25 cellular contexts compared by ENCODE assay signal in the genomic region with DNA sequence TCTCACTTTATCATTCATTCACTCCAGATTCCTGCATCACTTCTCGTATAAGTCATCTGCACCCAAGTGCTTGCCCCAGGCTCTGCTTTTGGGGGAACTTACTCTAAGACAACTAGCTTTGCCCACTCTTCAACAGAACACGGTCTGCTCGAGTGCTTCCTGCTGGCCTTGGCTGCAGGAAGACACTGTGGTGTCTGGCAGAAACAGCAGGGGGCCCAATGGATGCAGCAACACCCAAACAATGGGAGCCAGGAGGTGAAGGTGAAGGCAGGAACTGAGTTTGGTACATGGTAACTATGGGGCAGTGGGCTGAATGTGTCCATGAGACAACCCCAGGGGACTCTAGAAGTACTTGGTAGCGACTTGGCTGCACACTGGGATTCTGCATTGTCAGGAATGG.
DNase-seq lines count a peak whose midpoint lies in the region; ATAC-seq and TF ChIP-seq lines count a peak whose summit lies in the region.
"Had no signal": no experiment of that assay in that cellular context is flagged by ENCODE, and none has a peak within 500 bp of the region (broad histone marks: within the 10 kb centered on the region; RNA-seq: fewer than 3 reads in every experiment).

No MANE protein-coding gene starts in this region.

- peaks cover 11% of the 10 kb centered on the region for H3K4me1 ChIP-seq in PC-3 (ENCODE audit: insufficient read depth, low read length)
- H3K4me1 ChIP-seq: A549 had no signal

- H3K27ac ChIP-seq in AG04450 (ENCODE audit: low read depth, low read length), result no peak overlapping the region
- H3K27ac ChIP-seq in PC-3 (ENCODE audit: low read length), result no peak overlapping the region
- H3K27ac ChIP-seq: A549, C4-2B, KMS-11 had no signal

- H3K4me3 Mint-ChIP-seq in Calu3 (ENCODE audit: low read depth, unreplicated experiment) (no peak overlapping the region), nephron progenitor cell (no peak overlapping the region)
- H3K4me3 Mint-ChIP-seq: CD8-positive, alpha-beta T cell had no signal

- peak overlapping the region; percentile 80; the same call in 1 of the 2 replicates for H3K4me2 ChIP-seq in PC-3 (ENCODE audit: low read length)
- H3K4me2 ChIP-seq: A549, KMS-11 had no signal

- H2AFZ ChIP-seq in PC-3 (ENCODE audit: low read length), result no peak overlapping the region

- H3K9me3 Mint-ChIP-seq in Calu3 (ENCODE audit: low read depth, unreplicated experiment) (no peaks in the 10 kb centered on the region), nephron progenitor cell (no peaks in the 10 kb centered on the region)
- H3K9me3 Mint-ChIP-seq: CD8-positive, alpha-beta T cell; T-cell had no signal

- no peaks in the 10 kb centered on the region for H3K79me2 ChIP-seq in PC-3 (ENCODE audit: low read length)

- no peak overlapping the region for H3K27ac Mint-ChIP-seq in Calu3 (ENCODE audit: unreplicated experiment)
- H3K27ac Mint-ChIP-seq in nephron progenitor cell, result no peak overlapping the region
- H3K27ac Mint-ChIP-seq: CD8-positive, alpha-beta T cell; T-cell had no signal

- CTCF ChIA-PET in AG04450 (lab: Charles Lee) (interaction anchor here (0.7 to 2.2 kb wide), 4 partner anchors 9 to 112 kb away, joined by 3 to 12 read pairs (median 4); no protein-coding TSS in a partner anchor), Calu3 (lab: Charles Lee) (interaction anchor here (1.6 kb wide), 1 partner anchor 112 kb away, joined by 10 read pairs; no protein-coding TSS in a partner anchor), PC-3 (lab: Charles Lee) (interaction anchor here (0.5 to 2.3 kb wide), 2 partner anchors 112 to 513 kb away, joined by 3 to 36 read pairs; no protein-coding TSS in a partner anchor)

- H3K36me3 Mint-ChIP-seq in Calu3 (ENCODE audit: insufficient read depth, unreplicated experiment) (peaks cover 6% of the 10 kb centered on the region), nephron progenitor cell (ENCODE audit: low read depth) (no peaks in the 10 kb centered on the region)
- H3K36me3 Mint-ChIP-seq: CD8-positive, alpha-beta T cell; T-cell had no signal

- TF ChIP-seq CTCF in AG04450 (IDR thresholded peaks at IDR 0.05; ENCODE audit: low read depth, low read length) (peak; percentile 11; the same call in 1 of the 2 replicates), Calu3 (IDR thresholded peaks at IDR 0.05; ENCODE audit: unreplicated experiment) (peak; percentile 19), PC-3 (conservative IDR thresholded peaks at IDR 0.05; ENCODE audit: low read depth, low read length) (0 out of 2 replicates have a peak, but pooled peaks have one; percentile 25), nephron progenitor cell (IDR thresholded peaks at IDR 0.05) (no peak)

- no peak for DNase-seq in AG04450 (ENCODE audit: low read depth, low spot score)
- no peak for DNase-seq in Calu3
- DNase-seq in PC-3, result no peak
- peak; percentile 5 for DNase-seq in nephron progenitor cell
- DNase-seq in NCI-H2081 treated with DMSO at 0.1 percent for 48 hours (lab: John Stamatoyannopoulos, UW), result no peak
- DNase-seq in GM19238 (ENCODE audit: insufficient read length, low spot score), result no peak
- DNase-seq: Caco-2; CD8-positive, alpha-beta T cell; DMS 273 treated with DMSO at 0.1 percent for 48 hours; DND-41; H7; IMR-90; NCI-H1092; NCI-H1417 treated with DMSO at 0.1 percent for 48 hours; NCI-H1694 treated with DMSO at 0.1 percent for 48 hours; NCI-H2081; NCI-H2171; NCI-H345; NCI-H524; NCI-H748 treated with DMSO at 0.1 percent for 48 hours; T-cell had no signal

- H3F3A ChIP-seq in PC-3 (ENCODE audit: low read length, unreplicated experiment), result no peaks in the 10 kb centered on the region

- H3K4me3 ChIP-seq in AG04450 (ENCODE audit: low read depth, low read length) (no peak overlapping the region), PC-3 (ENCODE audit: low read length) (no peak overlapping the region)
- H3K4me3 ChIP-seq: A549 had no signal

- peaks cover 10% of the 10 kb centered on the region for H3K27me3 ChIP-seq in AG04450 (ENCODE audit: control insufficient read depth, insufficient read depth, low read length)
- H3K27me3 ChIP-seq in PC-3 (ENCODE audit: low read length), result peaks cover 20% of the 10 kb centered on the region; the same call in 1 of the 2 replicates

- no peak overlapping the region for H3K9ac ChIP-seq in PC-3 (ENCODE audit: low read length)
- H3K9ac ChIP-seq: KMS-11 had no signal

- no peaks in the 10 kb centered on the region for H3K9me3 ChIP-seq in AG04450 (ENCODE audit: control insufficient read depth, insufficient read depth, low read length)
- H3K9me3 ChIP-seq in PC-3 (ENCODE audit: low read length), result no peaks in the 10 kb centered on the region
- H3K9me3 ChIP-seq: A549 had no signal

- 0 out of 2 replicates have a peak, but pooled peaks have one; percentile 5 for ATAC-seq in PC-3
- ATAC-seq in HG03354 (IDR thresholded peaks at IDR 0.05; ENCODE audit: poor library complexity, severe bottlenecking, unreplicated experiment), result no peak
- ATAC-seq: CD8-positive, alpha-beta T cell; T-cell had no signal

- H3K4me1 Mint-ChIP-seq in Calu3 (ENCODE audit: low read depth, unreplicated experiment) (peaks cover 22% of the 10 kb centered on the region), nephron progenitor cell (peaks cover 13% of the 10 kb centered on the region)

- POLR2A ChIA-PET in AG04450 (lab: Yijun Ruan, JAX), result no interaction called here
- POLR2A ChIA-PET in PC-3 (lab: Charles Lee; ENCODE audit: unreplicated experiment), result no interaction called here

- H3K27me3 Mint-ChIP-seq in Calu3 (ENCODE audit: unreplicated experiment) (peaks cover 63% of the 10 kb centered on the region), nephron progenitor cell (ENCODE audit: low read depth, poor library complexity) (peaks cover 28% of the 10 kb centered on the region)

- intact Hi-C loops in Calu3 (cut with micrococcal nuclease; ENCODE audit: unreplicated experiment), result loop anchor here (5.0 kb wide), 1 partner anchor 167 kb away; no protein-coding TSS in a partner anchor
- intact Hi-C loops in PC-3 (cut with micrococcal nuclease), result loop anchor here (5.0 kb wide), 1 partner anchor 172 kb away; no protein-coding TSS in a partner anchor

- no peaks in the 10 kb centered on the region for H3K9me2 ChIP-seq in PC-3 (replicated peaks; ENCODE audit: low read length)

- H4K20me1 ChIP-seq in PC-3 (ENCODE audit: low read length), result no peaks in the 10 kb centered on the region

- no TSS peak for BruUV-seq in Calu3 (replicated peaks; lab: Mats Ljungman, UMichigan)
- BruUV-seq in PC-3 (replicated peaks; lab: Mats Ljungman, UMichigan), result no TSS peak

- no peaks in the 10 kb centered on the region for H3K36me3 ChIP-seq in PC-3 (ENCODE audit: low read depth, low read length)
